ENCODE assay signal across 1 cellular context in genomic region chr5:137199966-137200365, GRCh38.
TF ChIP-seq lines count a peak whose summit lies in the region.

No MANE protein-coding gene starts in this region.

TF ChIP-seq in H1, 55 proteins besides CTCF, POLR2A, EP300 and RAD21:
- TF ChIP-seq KDM5A (IDR thresholded peaks at IDR 0.05; ENCODE audit: low read length) (no peak), BRCA1 (IDR thresholded peaks at IDR 0.05; ENCODE audit: low read depth, low read length) (no peak), RBBP5 (IDR thresholded peaks at IDR 0.05; ENCODE audit: borderline replicate concordance, low read depth, low read length) (no peak), NRF1 (IDR thresholded peaks at IDR 0.05; ENCODE audit: low read depth, low read length) (no peak), SRF (IDR thresholded peaks at IDR 0.05; ENCODE audit: low read depth, low read length) (no peak), CHD1 (IDR thresholded peaks at IDR 0.05; ENCODE audit: low read depth, low read length) (no peak), KDM4A (IDR thresholded peaks at IDR 0.05; ENCODE audit: low read depth, low read length, severe bottlenecking) (no peak), TAF7 (optimal IDR thresholded peaks at IDR 0.05; ENCODE audit: borderline replicate concordance, low read depth, low read length) (no peak), RFX5 (IDR thresholded peaks at IDR 0.05; ENCODE audit: borderline replicate concordance, low read depth, low read length) (no peak), HDAC6 (IDR thresholded peaks at IDR 0.05; ENCODE audit: low read depth, low read length) (no peak), TBP (IDR thresholded peaks at IDR 0.05; ENCODE audit: low read depth, low read length) (no peak), SUZ12 (IDR thresholded peaks at IDR 0.05; ENCODE audit: low read length) (no peak), TEAD4 (IDR thresholded peaks at IDR 0.05; ENCODE audit: low read depth, low read length) (no peak), MAX (IDR thresholded peaks at IDR 0.05) (no peak)
- TF ChIP-seq, protein P1, sequence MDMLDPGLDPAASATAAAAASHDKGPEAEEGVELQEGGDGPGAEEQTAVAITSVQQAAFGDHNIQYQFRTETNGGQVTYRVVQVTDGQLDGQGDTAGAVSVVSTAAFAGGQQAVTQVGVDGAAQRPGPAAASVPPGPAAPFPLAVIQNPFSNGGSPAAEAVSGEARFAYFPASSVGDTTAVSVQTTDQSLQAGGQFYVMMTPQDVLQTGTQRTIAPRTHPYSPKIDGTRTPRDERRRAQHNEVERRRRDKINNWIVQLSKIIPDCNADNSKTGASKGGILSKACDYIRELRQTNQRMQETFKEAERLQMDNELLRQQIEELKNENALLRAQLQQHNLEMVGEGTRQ (IDR thresholded peaks at IDR 0.05; ENCODE audit: low read length) = no peak
